Comparison of ENCODE assay signal across 13 cellular contexts in genomic region chr2:85771486-85771885, GRCh38. TPM values are rescaled to one million over a fixed set of nuclear protein-coding genes. Genes with fewer than 3 reads are reported as not detected.
DNase-seq lines count a peak whose midpoint lies in the region; ATAC-seq, FAIRE-seq and TF ChIP-seq lines count a peak whose summit lies in the region.
"Had no signal": no experiment of that assay in that cellular context is flagged by ENCODE, and none has a peak within 500 bp of the region (broad histone marks: within the 10 kb centered on the region; RNA-seq: fewer than 3 reads in every experiment).

No MANE protein-coding gene starts in this region.

- no peak for DNase-seq in A549 (ENCODE audit: low read depth in 1 of 2, low spot score in 1 of 2)
- DNase-seq in SK-N-MC (ENCODE audit: low read depth, low spot score) = no peak
- peak; percentile 16 for DNase-seq in fibroblast of the aortic adventitia (ENCODE audit: low read depth)
- no peak for DNase-seq in prostate gland (ENCODE audit: low spot score)
- no peak for DNase-seq in mucosa of gallbladder (ENCODE audit: low spot score)
- DNase-seq in NCI-H82 (lab: John Stamatoyannopoulos, UW) = no peak
- DNase-seq: activated CD4-positive, alpha-beta memory T cell treated with anti-CD3 and anti-CD28 coated beads for 36 hours; NCI-H1436; NCI-H774; stimulated activated CD4-positive, alpha-beta T cell treated with anti-CD3 and anti-CD28 coated beads, Interleukin-15, amount 100 ng/mL, for 24 hours; T-cell had no signal

- ATAC-seq in A549 = 0 out of 6 replicates have a peak, but pooled peaks of 1 of the 2 experiments have one; percentile 1
- ATAC-seq in HG03432 (IDR thresholded peaks at IDR 0.05; ENCODE audit: unreplicated experiment) = no peak
- ATAC-seq in GM18873 (IDR thresholded peaks at IDR 0.05; ENCODE audit: low FRiP score, unreplicated experiment) = no peak
- ATAC-seq: T-cell had no signal

- H3K4me3 ChIP-seq in A549 (no peak overlapping the region), SK-N-MC (peak overlapping the region; percentile 69), fibroblast of the aortic adventitia (ENCODE audit: low read depth, low read length) (no peak overlapping the region), prostate gland (no peak overlapping the region)

- H3K27ac ChIP-seq in A549 (peak overlapping the region; percentile 82 to 88), SK-N-MC (peak overlapping the region; percentile 99), prostate gland (peak overlapping the region; percentile 48 to 49)

- TF ChIP-seq POLR2A in A549 (IDR thresholded peaks at IDR 0.05; ENCODE audit: low read length) = no peak
- no peak for TF ChIP-seq POLR2A in prostate gland (IDR thresholded peaks at IDR 0.05)

- FAIRE-seq in A549 (lab: Jason Lieb, UNC) = no peak

- H3K36me3 ChIP-seq in SK-N-MC (ENCODE audit: insufficient read depth, low read length) (peaks cover 6% of the 10 kb centered on the region), prostate gland (no peaks in the 10 kb centered on the region)

- TF ChIP-seq EP300 in A549 (IDR thresholded peaks at IDR 0.05) = no peak

- CTCF ChIA-PET in A549 (lab: Yijun Ruan, JAX) = interaction anchor here (0.8 to 63.0 kb wide), 22 partner anchors 8 to 379 kb away, joined by 3 to 1675 read pairs (median 8); partner anchors contain the start of gene ATOH8

- 59% methylated on average over 4 of the region's 4 CpGs for WGBS in A549 (ENCODE audit: missing lambda C conversion rate)
- 78% methylated on average over 4 of the region's 4 CpGs for WGBS in prostate gland

- H3K9me3 ChIP-seq in A549 = no peaks in the 10 kb centered on the region
- H3K9me3 ChIP-seq in SK-N-MC (ENCODE audit: low read depth, low read length) = no peaks in the 10 kb centered on the region
- no peaks in the 10 kb centered on the region for H3K9me3 ChIP-seq in prostate gland

- H3K27me3 ChIP-seq in prostate gland (replicated peaks; ENCODE audit: insufficient read depth) = no peaks in the 10 kb centered on the region

- intact Hi-C loops in prostate gland (cut with DNase I) = no loop called here

- no peak for TF ChIP-seq RAD21 in A549 (conservative IDR thresholded peaks at IDR 0.05 in 1 of 2, IDR thresholded peaks at IDR 0.05 in 1 of 2)

- H3K4me2 ChIP-seq in A549 = peak overlapping the region; percentile 83

- TF ChIP-seq CTCF in A549 (IDR thresholded peaks at IDR 0.05) (no peak), fibroblast of the aortic adventitia (IDR thresholded peaks at IDR 0.05; ENCODE audit: insufficient read depth, low read length) (no peak), prostate gland (IDR thresholded peaks at IDR 0.05) (no peak)

- H3K9ac ChIP-seq in SK-N-MC (ENCODE audit: insufficient read length) = no peak overlapping the region

- peaks cover 67% of the 10 kb centered on the region for H3K4me1 ChIP-seq in A549
- H3K4me1 ChIP-seq in prostate gland (replicated peaks) = peaks cover 12% of the 10 kb centered on the region

- POLR2A ChIA-PET in A549 (lab: Yijun Ruan, JAX) = interaction anchor here (1.2 to 3.3 kb wide), 4 partner anchors 10 to 29 kb away, joined by 3 to 29 read pairs (median 8); partner anchors contain the start of gene ATOH8

TF ChIP-seq in A549, 52 proteins besides CTCF, POLR2A, EP300 and RAD21:
- TF ChIP-seq MAX (IDR thresholded peaks at IDR 0.05) (0 out of 2 replicates have a peak, but pooled peaks have one; percentile 9), HMGXB4 (CRISPR knock-in tag; IDR thresholded peaks at IDR 0.05; ENCODE audit: borderline replicate concordance) (no peak), CBX8 (IDR thresholded peaks at IDR 0.05) (no peak)

RNA-seq across cellular contexts. Expression of gene ATOH8, which starts 17.7 kb away (rescaled TPM):
- polyA plus RNA-seq in A549 (2011; rRNA removed) (1.8 and 2.6 TPM in 2 replicates), A549 (2017; fragmentation: RNase III; extraction: RNeasy Plus Mini Kit Qiagen cat#74134 plus additional on column Dnase treatment) (11.1 to 20.7 TPM (median 20.0 TPM) in 3 replicates)
- 13.2 and 22.4 TPM in 2 replicates for polyA plus RNA-seq in A549 (2012; cell fraction: cytosol; rRNA removed)
- polyA plus RNA-seq in A549 (2012; cell fraction: nucleus; rRNA removed) = 19.3 and 20.6 TPM in 2 replicates
- polyA minus RNA-seq in A549 (2011; rRNA and poly(A)+ RNA removed) = 2.4 and 3.4 TPM in 2 replicates
- total RNA-seq in fibroblast of the aortic adventitia (ENCODE audit: low replicate concordance) (17.0 and 22.0 TPM in 2 replicates), prostate gland (10 to 100 TPM; 40.1 to 49.8 TPM), mucosa of gallbladder (9.0 TPM)
- total RNA-seq: activated CD4-positive, alpha-beta memory T cell treated with anti-CD3 and anti-CD28 coated beads for 36 hours had no signal

Comparison
In these comparisons a context has a peak if more than half of its experiments do, and no peak if none do; other contexts are left out.
1. H3K27ac ChIP-seq: peak in every context shown above with its lines; median percentile 99 in SK-N-MC; 85 in A549; 48 in prostate gland.